ENCODE assay signal across 8 cellular contexts in genomic region chr19:16111160-16111908, GRCh38. TPM values are rescaled to one million over a fixed set of nuclear protein-coding genes. Genes with fewer than 3 reads are reported as not detected.
DNase-seq lines count a peak whose midpoint lies in the region; ATAC-seq, FAIRE-seq and TF ChIP-seq lines count a peak whose summit lies in the region.

Gene RAB8A, plus strand, starts transcription at chr19:16111889. Its CDS starts 13 bp downstream, at chr19:16111902.

- H3K18ac ChIP-seq in H1 (ENCODE audit: extremely low read depth, low read length) (peak within 1 kb of the TSS; percentile 93), mesenchymal stem cell (ENCODE audit: low read depth in 1 of 2, low read length in 2 of 2) (peak within 1 kb of the TSS; percentile 84 to 91)

- H3K27ac Mint-ChIP-seq in Calu3 (ENCODE audit: unreplicated experiment), result peak within 1 kb of the TSS; percentile 90

- peak within 1 kb of the TSS; percentile 77 for H2BK5ac ChIP-seq in H1 (ENCODE audit: low read depth, low read length)
- H2BK5ac ChIP-seq in mesenchymal stem cell (ENCODE audit: low read depth, low read length, poor library complexity, severe bottlenecking), result peak within 1 kb of the TSS; percentile 62

- peak within 1 kb of the TSS; percentile 12 for H3K56ac ChIP-seq in H1 (replicated peaks; ENCODE audit: insufficient read length, low read depth, low read length)

- 1% methylated on average over 44 of the region's 81 CpGs; no CpG with 5 or more reads in 1 of the 2 experiments for WGBS in H1 (ENCODE audit: extremely low coverage in 1 of 2, insufficient coverage in 1 of 2, insufficient read length in 1 of 2, insufficient replicate concordance in 2 of 2, low coverage in 1 of 2, low lambda C conversion rate in 2 of 2, missing lambda C conversion rate in 1 of 2), 2 experiments
- WGBS in mesenchymal stem cell, result 1% methylated on average over 71 of the region's 81 CpGs

- H3K4me1 ChIP-seq in H1 (replicated peaks in 1 of 4; ENCODE audit: control insufficient read depth in 3 of 4, insufficient read depth in 4 of 4, low read length in 3 of 4), result peaks cover 0 to 7% (median 4%) of the 10 kb centered on the region in 4 experiments; a peak in 6 of 7 replicates
- peaks cover 25% of the 10 kb centered on the region for H3K4me1 ChIP-seq in mesenchymal stem cell (ENCODE audit: control insufficient read depth, insufficient read depth, low read depth, low read length)

- no peak for FAIRE-seq in H1 (lab: Jason Lieb, UNC)

- no peaks in the 10 kb centered on the region for H3K4me1 Mint-ChIP-seq in Calu3 (ENCODE audit: low read depth, unreplicated experiment)

- H3K23ac ChIP-seq in H1 (ENCODE audit: insufficient read length) (no peak within 1 kb of the TSS), mesenchymal stem cell (ENCODE audit: low read length in 2 of 2) (peak within 1 kb of the TSS in 1 of 2 experiments; percentile 91)

- H4K8ac ChIP-seq in H1 (ENCODE audit: extremely low read depth, insufficient read depth, low read length), result peak within 1 kb of the TSS; percentile 94
- peak within 1 kb of the TSS; percentile 81 for H4K8ac ChIP-seq in mesenchymal stem cell (ENCODE audit: low read length)

- H2BK15ac ChIP-seq in H1 (ENCODE audit: low read length) (no peak within 1 kb of the TSS), mesenchymal stem cell (ENCODE audit: low read depth, poor library complexity, severe bottlenecking) (peak within 1 kb of the TSS; percentile 12)

- peaks cover 11 to 43% of the 10 kb centered on the region in 2 experiments for H3K79me2 ChIP-seq in H1 (ENCODE audit: control insufficient read depth in 1 of 2, insufficient read depth in 2 of 2, low read length in 2 of 2)

- H2AK5ac ChIP-seq in H1 (ENCODE audit: low read depth, low read length) (no peak within 1 kb of the TSS), mesenchymal stem cell (ENCODE audit: low read length, severe bottlenecking) (peak within 1 kb of the TSS; percentile 86)

- H3K27me3 ChIP-seq in H1 (replicated peaks in 1 of 4; ENCODE audit: control insufficient read depth in 3 of 4, extremely low read depth in 1 of 4, insufficient read depth in 3 of 4, low read length in 3 of 4), result no peaks in the 10 kb centered on the region
- H3K27me3 ChIP-seq in mesenchymal stem cell (ENCODE audit: control insufficient read depth in 1 of 2, insufficient read depth in 1 of 2, low read length in 2 of 2), result no peaks in the 10 kb centered on the region

- peak; percentile 39 to 48; a peak in 2 of 4 replicates for TF ChIP-seq RAD21 in H1 (IDR thresholded peaks at IDR 0.05 in 1 of 2, conservative IDR thresholded peaks at IDR 0.05 in 1 of 2; ENCODE audit: low read depth in 2 of 2, low read length in 2 of 2)

- H3K4me3 Mint-ChIP-seq in Calu3 (ENCODE audit: low read depth, unreplicated experiment), result peak within 1 kb of the TSS; percentile 84

- H3K4me2 ChIP-seq in H1 (ENCODE audit: insufficient read depth in 1 of 2, low read depth in 2 of 2, low read length in 2 of 2) (peak within 1 kb of the TSS; percentile 86 to 97), mesenchymal stem cell (ENCODE audit: low read length, poor library complexity, severe bottlenecking) (peak within 1 kb of the TSS; percentile 90)

- H2AFZ ChIP-seq in H1 (ENCODE audit: low read length), result no peak within 1 kb of the TSS; the same call in 1 of the 2 replicates
- H2AFZ ChIP-seq in mesenchymal stem cell (ENCODE audit: low read depth, low read length), result peak within 1 kb of the TSS; percentile 83

- H4K91ac ChIP-seq in H1 (replicated peaks; ENCODE audit: insufficient read length, low read length) (peak within 1 kb of the TSS; percentile 44), mesenchymal stem cell (ENCODE audit: low read length) (peak within 1 kb of the TSS; percentile 77)

- CTCF ChIA-PET in Calu3 (lab: Charles Lee), result interaction anchor here (0.8 to 1.5 kb wide), 5 partner anchors 23 to 74 kb away, joined by 3 to 8 read pairs (median 4); partner anchors contain the start of gene FAM32A
- CTCF ChIA-PET in H1 (lab: Charles Lee; ENCODE audit: partially characterized antibody), result interaction anchor here (0.6 to 2.1 kb wide), 18 partner anchors 12 to 1086 kb away, joined by 3 to 5 read pairs (median 4); no protein-coding TSS in a partner anchor

- peak in 1 of 2 experiments; percentile 35; a peak in 2 of 3 replicates for TF ChIP-seq POLR2A in H1 (IDR thresholded peaks at IDR 0.05; ENCODE audit: control extremely low read depth in 1 of 2, low read depth in 2 of 2, low read length in 2 of 2)

- H3K9ac ChIP-seq in H1 (replicated peaks in 1 of 4; ENCODE audit: extremely low read depth in 1 of 4, low read depth in 3 of 4, low read length in 3 of 4) (peak within 1 kb of the TSS; percentile 86 to 99 (median 88)), mesenchymal stem cell (ENCODE audit: low read length) (peak within 1 kb of the TSS; percentile 95)

- H3K4ac ChIP-seq in H1 (replicated peaks; ENCODE audit: insufficient read length, low read depth, low read length) (no peak within 1 kb of the TSS), mesenchymal stem cell (ENCODE audit: low read depth in 1 of 2, low read length in 2 of 2) (peak within 1 kb of the TSS; percentile 88 to 98)

- H4K20me1 ChIP-seq in H1 (replicated peaks in 1 of 2; ENCODE audit: control insufficient read depth in 1 of 2, insufficient read depth in 2 of 2, low read length in 2 of 2), result peaks cover 2 to 14% of the 10 kb centered on the region in 2 experiments

- peaks cover 4% of the 10 kb centered on the region; the same call in 1 of the 2 replicates for H3K23me2 ChIP-seq in H1 (ENCODE audit: low read depth, low read length)

- no peak within 1 kb of the TSS for H2BK20ac ChIP-seq in H1 (ENCODE audit: low read length)

- H3K9me3 Mint-ChIP-seq in Calu3 (ENCODE audit: low read depth, unreplicated experiment), result no peaks in the 10 kb centered on the region

- TF ChIP-seq EP300 in H1 (IDR thresholded peaks at IDR 0.05; ENCODE audit: borderline replicate concordance in 1 of 2, low read depth in 2 of 2, low read length in 2 of 2), result no peak

- DNase-seq in Calu3, result peak; percentile 96
- peak; percentile 76 to 100 (median 100) for DNase-seq in HUDEP-2 (lab: John Stamatoyannopoulos, UW; ENCODE audit: unreplicated experiment in 76 of 76)
- DNase-seq in NOMO-1 treated with dmso at 0.1 percent for 144 hours (lab: John Stamatoyannopoulos, UW; ENCODE audit: unreplicated experiment), result peak; percentile 98
- peak; percentile 98 to 99 (median 99) for DNase-seq in activated CD8-positive, alpha-beta memory T cell treated with anti-CD3 and anti-CD28 coated beads for 48 hours (ENCODE audit: low read depth in 2 of 3, low spot score in 2 of 3)
- peak; percentile 96 to 100 for DNase-seq in H1 (ENCODE audit: low read depth in 1 of 2, low spot score in 2 of 2)
- DNase-seq in mesenchymal stem cell, result peak; percentile 99
- peak; percentile 99 for DNase-seq in stimulated activated CD8-positive, alpha-beta memory T cell treated with anti-CD3 and anti-CD28 coated beads, Interleukin-12 subunit alpha, Interleukin-12 subunit beta, amount 100 ng/mL, for 4 hours (ENCODE audit: low read depth)

- POLR2A ChIA-PET in H1 (lab: Charles Lee; ENCODE audit: partially characterized antibody), result interaction anchor here (0.7 to 37.0 kb wide), 7 partner anchors 11 to 732 kb away, joined by 3 to 582 read pairs (median 3); partner anchors contain the start of genes FAM32A and TPM4

- H2BK12ac ChIP-seq in H1 (ENCODE audit: low read depth, low read length) (no peak within 1 kb of the TSS), mesenchymal stem cell (ENCODE audit: low read length in 2 of 2) (peak within 1 kb of the TSS in 1 of 2 experiments; percentile 57)

- H3K9me3 ChIP-seq in H1 (ENCODE audit: insufficient read depth in 2 of 2, low read depth in 1 of 2, low read length in 1 of 2) (no peaks in the 10 kb centered on the region), mesenchymal stem cell (ENCODE audit: control insufficient read depth, low read length) (no peaks in the 10 kb centered on the region)

- intact Hi-C loops in Calu3 (cut with micrococcal nuclease; ENCODE audit: unreplicated experiment), result loop anchor here (1.0 to 10.0 kb wide), 3 partner anchors 23 to 73 kb away; partner anchors contain the start of gene FAM32A

- no peak within 1 kb of the TSS for H2BK120ac ChIP-seq in H1 (replicated peaks; ENCODE audit: low read depth, low read length)
- H2BK120ac ChIP-seq in mesenchymal stem cell (ENCODE audit: low read depth, low read length), result peak within 1 kb of the TSS; percentile 88

- H3K4me3 ChIP-seq in H1 (ENCODE audit: extremely low read depth in 1 of 4, insufficient read depth in 2 of 4, low read depth in 3 of 4, low read length in 4 of 4) (peak within 1 kb of the TSS; percentile 82 to 98 (median 93)), mesenchymal stem cell (ENCODE audit: insufficient read depth in 1 of 2, low read depth in 1 of 2, low read length in 2 of 2) (peak within 1 kb of the TSS; percentile 83 to 96)

- no TSS peak for BruUV-seq in Calu3 (replicated peaks; lab: Mats Ljungman, UMichigan)

- peak within 1 kb of the TSS; percentile 73 for H3K27ac ChIP-seq in H1 (ENCODE audit: low read depth, low read length)
- peak within 1 kb of the TSS; percentile 56 for H3K27ac ChIP-seq in mesenchymal stem cell (ENCODE audit: low read length, poor library complexity, severe bottlenecking)

- H3K79me1 ChIP-seq in H1 (ENCODE audit: low read depth, low read length) (peaks cover 14% of the 10 kb centered on the region), mesenchymal stem cell (replicated peaks; ENCODE audit: low read length, poor library complexity, severe bottlenecking) (peaks cover 10% of the 10 kb centered on the region)

- TF ChIP-seq CTCF in Calu3 (IDR thresholded peaks at IDR 0.05; ENCODE audit: unreplicated experiment), result peak; percentile 71
- TF ChIP-seq CTCF in H1 (IDR thresholded peaks at IDR 0.05; ENCODE audit: control extremely low read depth in 1 of 3, insufficient read depth in 1 of 3, low read depth in 1 of 3, low read length in 3 of 3), result peak; percentile 78 to 88 (median 88)

- peaks cover 33% of the 10 kb centered on the region for H3K36me3 Mint-ChIP-seq in Calu3 (ENCODE audit: insufficient read depth, unreplicated experiment)

- H3K36me3 ChIP-seq in H1 (ENCODE audit: control insufficient read depth in 2 of 4, insufficient read depth in 4 of 4, low read length in 3 of 4) (no peaks in the 10 kb centered on the region), mesenchymal stem cell (ENCODE audit: control insufficient read depth in 1 of 2, insufficient read depth in 2 of 2, low read depth in 1 of 2, low read length in 2 of 2) (peaks cover 2 to 9% of the 10 kb centered on the region in 2 experiments)

- H3K27me3 Mint-ChIP-seq in Calu3 (ENCODE audit: unreplicated experiment), result no peaks in the 10 kb centered on the region

- no peak within 1 kb of the TSS for H3K14ac ChIP-seq in H1 (ENCODE audit: insufficient read length)
- peak within 1 kb of the TSS in 1 of 2 experiments; percentile 99 for H3K14ac ChIP-seq in mesenchymal stem cell (ENCODE audit: low read length in 2 of 2)

- H4K5ac ChIP-seq in H1 (ENCODE audit: insufficient read length, low read depth, low read length), result peak within 1 kb of the TSS; percentile 71

- ATAC-seq in GM21381 (IDR thresholded peaks at IDR 0.05; ENCODE audit: unreplicated experiment), result peak; percentile 87

RNA-seq across cellular contexts. Expression of gene RAB8A, which starts in this region (rescaled TPM):
- 76.6 and 77.3 TPM in 2 replicates for total RNA-seq in Calu3 (2022)
- 90.1 and 97.0 TPM in 2 replicates for total RNA-seq in H1 (2021; fragmentation: NEBNext Ultra II Directional; extraction: Animal tissue kit (Norgen Biotek cat#: 25700))
- 52.4 and 65.8 TPM in 2 replicates for polyA plus RNA-seq in H1 (2011; rRNA removed)
- 71.4 TPM for polyA plus RNA-seq in H1 (2011; cell fraction: cytosol; rRNA removed)
- polyA plus RNA-seq in H1 (2011; cell fraction: nucleus; rRNA removed), result 44.6 TPM
- polyA plus RNA-seq in H1 (2012, experiment 1 of 2), result 67.2 to 107 TPM (median 88.1 TPM) in 4 replicates
- polyA plus RNA-seq in H1 (2012, experiment 2 of 2), result 27.2 TPM
- polyA plus RNA-seq in H1 (2013, experiment 1 of 2), result 45.2 TPM
- polyA plus RNA-seq in H1 (2013, experiment 2 of 2), result 46.9 TPM
- polyA minus RNA-seq in H1 (2011; rRNA and poly(A)+ RNA removed), result 123 and 128 TPM in 2 replicates
- polyA minus RNA-seq in H1 (2011; cell fraction: cytosol; rRNA and poly(A)+ RNA removed), result 77.6 TPM
- 46.2 TPM for polyA minus RNA-seq in H1 (2011; cell fraction: nucleus; rRNA and poly(A)+ RNA removed)
- polyA plus RNA-seq in mesenchymal stem cell (2013, experiment 1 of 2), result 54.8 TPM
- 54.2 TPM for polyA plus RNA-seq in mesenchymal stem cell (2013, experiment 2 of 2)

Comparison
In these comparisons a context has a peak if more than half of its experiments do, and no peak if none do; other contexts are left out.
1. Peak in every context shown above with its lines: DNase-seq, ATAC-seq, H3K4me3 ChIP-seq and H3K27ac ChIP-seq.